In genomic region chr19:4115050-4115817, GRCh38 we compare ENCODE assay signal across 10 cellular contexts. TPM values are rescaled to one million over a fixed set of nuclear protein-coding genes. Genes with fewer than 3 reads are reported as not detected.
DNase-seq lines count a peak whose midpoint lies in the region; ATAC-seq, FAIRE-seq and TF ChIP-seq lines count a peak whose summit lies in the region.
"Had no signal": no experiment of that assay in that cellular context is flagged by ENCODE, and none has a peak within 500 bp of the region (broad histone marks: within the 10 kb centered on the region; RNA-seq: fewer than 3 reads in every experiment).

No MANE protein-coding gene starts in this region.

- no peaks in the 10 kb centered on the region for H3K9me3 ChIP-seq in mucosa of descending colon

- DNase-seq in GM19239 (ENCODE audit: insufficient read length, low spot score) (peak; percentile 92), activated T-cell treated with anti-CD3 and anti-CD28 coated beads for 24 hours (ENCODE audit: low read depth) (peak; percentile 37), mucosa of descending colon (peak in 1 of 3 donors; percentile 79), mesothelial cell of epicardium (ENCODE audit: low spot score in 2 of 2, unreplicated experiment in 2 of 2) (no peak), Kasumi-1 (lab: John Stamatoyannopoulos, UW) (no peak), kidney glomerular epithelial cell (lab: John Stamatoyannopoulos, UW) (no peak), GOT3 (lab: John Stamatoyannopoulos, UW) (no peak)

- H3K27ac Mint-ChIP-seq in mesothelial cell of epicardium = no peak overlapping the region

- TF ChIP-seq CTCF in mucosa of descending colon (IDR thresholded peaks at IDR 0.05) (no peak), mesothelial cell of epicardium (IDR thresholded peaks at IDR 0.05; ENCODE audit: unreplicated experiment) (no peak)

- peak; percentile 98 for FAIRE-seq in GM19239 (lab: Jason Lieb, UNC)

- H3K4me3 Mint-ChIP-seq in mesothelial cell of epicardium = no peak overlapping the region

- no peaks in the 10 kb centered on the region for H3K4me1 ChIP-seq in mucosa of descending colon (ENCODE audit: low read depth)

- intact Hi-C loops in mucosa of descending colon (cut with DNase I, micrococcal nuclease) = no loop called here

- ATAC-seq in HG03442 (IDR thresholded peaks at IDR 0.05; ENCODE audit: unreplicated experiment) (peak; percentile 57), mucosa of descending colon (peak; percentile 78)

- no peaks in the 10 kb centered on the region for H3K27me3 Mint-ChIP-seq in mesothelial cell of epicardium (ENCODE audit: low read depth)

- H3K4me3 ChIP-seq in mucosa of descending colon = no peak overlapping the region

- peaks cover 43% of the 10 kb centered on the region for H3K36me3 Mint-ChIP-seq in mesothelial cell of epicardium

- no peaks in the 10 kb centered on the region for H3K9me3 Mint-ChIP-seq in mesothelial cell of epicardium

- H3K36me3 ChIP-seq in mucosa of descending colon (ENCODE audit: low read depth) = no peaks in the 10 kb centered on the region

- H3K4me1 Mint-ChIP-seq in mesothelial cell of epicardium = no peaks in the 10 kb centered on the region

RNA-seq across cellular contexts. Expression of gene MAP2K2, which starts 8.7 kb away (rescaled TPM):
- 100 to 1,000 TPM; 173 to 221 (median 192) TPM for total RNA-seq in mucosa of descending colon
- 147 to 161 TPM (median 152 TPM) in 3 replicates for total RNA-seq in mesothelial cell of epicardium

RNA-seq across cellular contexts. Expression of gene CREB3L3, which starts 38.2 kb away (rescaled TPM):
- 1 to 10 TPM; 2.4 to 5.1 (median 3.4) TPM for total RNA-seq in mucosa of descending colon
- not detected in 3 replicates for total RNA-seq in mesothelial cell of epicardium
- total RNA-seq: fibroblast of villous mesenchyme, LHCN-M2 had no signal

RNA-seq across cellular contexts. Expression of gene ZBTB7A, which starts 48.5 kb away (rescaled TPM):
- total RNA-seq in mucosa of descending colon (100 to 1,000 TPM; 104 to 115 (median 112) TPM), mesothelial cell of epicardium (27.3 to 27.9 TPM (median 27.7 TPM) in 3 replicates)

Comparison
In these comparisons a context has a peak if more than half of its experiments do, and no peak if none do; other contexts are left out.
1. DNase-seq: peak in GM19239 (single experiment) and activated T-cell treated with anti-CD3 and anti-CD28 coated beads for 24 hours (single experiment); none in mesothelial cell of epicardium (0 of 2), Kasumi-1 (0 of 2), kidney glomerular epithelial cell (single experiment) and GOT3 (single experiment).